Comparison of ENCODE assay signal across 9 cellular contexts in genomic region chr20:17963114-17963897, GRCh38. TPM values are rescaled to one million over a fixed set of nuclear protein-coding genes. Genes with fewer than 3 reads are reported as not detected.
DNase-seq lines count a peak whose midpoint lies in the region; ATAC-seq, FAIRE-seq and TF ChIP-seq lines count a peak whose summit lies in the region.
"Had no signal": no experiment of that assay in that cellular context is flagged by ENCODE, and none has a peak within 500 bp of the region (broad histone marks: within the 10 kb centered on the region; RNA-seq: fewer than 3 reads in every experiment).

No MANE protein-coding gene starts in this region.

- no peaks in the 10 kb centered on the region for H3K9me3 Mint-ChIP-seq in endothelial cell (ENCODE audit: unreplicated experiment)

- H2AFZ ChIP-seq in GM23248 (no peak overlapping the region), smooth muscle cell (ENCODE audit: low read depth) (no peak overlapping the region)

- WGBS in GM23248 (ENCODE audit: low coverage in 1 of 2, low lambda C conversion rate in 2 of 2, missing lambda C conversion rate in 2 of 2), 2 experiments, result 57% methylated on average over 9 of the region's 9 CpGs
- WGBS in smooth muscle cell (ENCODE audit: low lambda C conversion rate), result 82% methylated on average over 9 of the region's 9 CpGs

- TF ChIP-seq CTCF in RWPE2 (IDR thresholded peaks at IDR 0.05; ENCODE audit: poor library complexity, severe bottlenecking) (no peak), endothelial cell (IDR thresholded peaks at IDR 0.05; ENCODE audit: unreplicated experiment) (no peak), smooth muscle cell (IDR thresholded peaks at IDR 0.05; ENCODE audit: borderline replicate concordance, insufficient read depth, poor library complexity, severe bottlenecking) (no peak), D721Med (IDR thresholded peaks at IDR 0.05; ENCODE audit: insufficient read depth, missing control alignments) (no peak)

- H3F3A ChIP-seq in GM23248 (ENCODE audit: insufficient read depth), result peaks cover 70% of the 10 kb centered on the region
- H3F3A ChIP-seq in smooth muscle cell (ENCODE audit: low read depth), result peaks cover 25% of the 10 kb centered on the region

- H3K4me3 Mint-ChIP-seq in endothelial cell (ENCODE audit: unreplicated experiment), result no peak overlapping the region

- H3K9me2 ChIP-seq in GM23248 (ENCODE audit: insufficient read depth), result no peaks in the 10 kb centered on the region

- no peaks in the 10 kb centered on the region for H3K36me3 Mint-ChIP-seq in endothelial cell (ENCODE audit: low read depth, unreplicated experiment)

- peak overlapping the region; percentile 47 for H3K4me2 ChIP-seq in GM23248 (ENCODE audit: unreplicated experiment)
- H3K4me2 ChIP-seq in smooth muscle cell, result peak overlapping the region; percentile 27

- H3K4me1 Mint-ChIP-seq in endothelial cell (ENCODE audit: unreplicated experiment), result peaks cover 48% of the 10 kb centered on the region

- H4K20me1 ChIP-seq in GM23248 (ENCODE audit: insufficient read depth) (peaks cover 11% of the 10 kb centered on the region), smooth muscle cell (ENCODE audit: low read depth) (peaks cover 98% of the 10 kb centered on the region)

- H3K9me3 ChIP-seq in GM23248 (ENCODE audit: low read depth), result no peaks in the 10 kb centered on the region
- no peaks in the 10 kb centered on the region for H3K9me3 ChIP-seq in RWPE2 (ENCODE audit: severe bottlenecking)
- no peaks in the 10 kb centered on the region for H3K9me3 ChIP-seq in smooth muscle cell (replicated peaks; ENCODE audit: low read depth)

- H3K4me1 ChIP-seq in GM23248 (ENCODE audit: insufficient read depth) (peaks cover 78% of the 10 kb centered on the region), RWPE2 (ENCODE audit: insufficient read depth, poor library complexity, severe bottlenecking) (peaks cover 43% of the 10 kb centered on the region), smooth muscle cell (ENCODE audit: low read depth) (peaks cover 55% of the 10 kb centered on the region)

- peak overlapping the region; percentile 9 for H3K27ac Mint-ChIP-seq in endothelial cell (ENCODE audit: unreplicated experiment)

- H3K4me3 ChIP-seq in GM23248 (peak overlapping the region; percentile 19), RWPE2 (ENCODE audit: severe bottlenecking) (no peak overlapping the region), smooth muscle cell (no peak overlapping the region)

- H3K27me3 ChIP-seq in GM23248 (replicated peaks; ENCODE audit: insufficient read depth) (no peaks in the 10 kb centered on the region), RWPE2 (ENCODE audit: insufficient read depth, poor library complexity, severe bottlenecking) (no peaks in the 10 kb centered on the region), smooth muscle cell (ENCODE audit: low read depth) (no peaks in the 10 kb centered on the region)

- H3K9ac ChIP-seq in GM23248, result peak overlapping the region; percentile 35
- H3K9ac ChIP-seq in smooth muscle cell (ENCODE audit: low read depth), result no peak overlapping the region

- in situ Hi-C loops in GM23248 (cut with MboI), result no loop called here

- peaks cover 2% of the 10 kb centered on the region for H3K27me3 Mint-ChIP-seq in endothelial cell (ENCODE audit: unreplicated experiment)

- ATAC-seq in RWPE2 (ENCODE audit: low read depth), result no peak
- ATAC-seq: left colon had no signal

- H3K79me2 ChIP-seq in GM23248 (ENCODE audit: insufficient read depth) (peaks cover 100% of the 10 kb centered on the region), smooth muscle cell (ENCODE audit: low read depth) (peaks cover 99% of the 10 kb centered on the region)

- FAIRE-seq in D721Med (lab: Jason Lieb, UNC), result no peak

- peak overlapping the region; percentile 86 for H3K27ac ChIP-seq in GM23248
- peak overlapping the region; percentile 3 for H3K27ac ChIP-seq in RWPE2 (ENCODE audit: poor library complexity, severe bottlenecking)
- peak overlapping the region; percentile 99 for H3K27ac ChIP-seq in smooth muscle cell (ENCODE audit: low read depth)

- no peak for DNase-seq in GM23248
- DNase-seq in RWPE2 (ENCODE audit: low spot score), result no peak
- no peak for DNase-seq in endothelial cell (ENCODE audit: low spot score)
- DNase-seq in smooth muscle cell (lab: John Stamatoyannopoulos, UW; ENCODE audit: unreplicated experiment), result no peak
- DNase-seq in T-helper 9 cell, result no peak
- no peak for DNase-seq in CD1c-positive myeloid dendritic cell (ENCODE audit: extremely low spot score)
- DNase-seq in D721Med (ENCODE audit: insufficient read length, low spot score), result no peak
- DNase-seq: cortex of kidney, left colon had no signal

- H3K36me3 ChIP-seq in GM23248 (ENCODE audit: low read depth) (no peaks in the 10 kb centered on the region), RWPE2 (ENCODE audit: low read depth) (peaks cover 92% of the 10 kb centered on the region), smooth muscle cell (ENCODE audit: low read depth) (no peaks in the 10 kb centered on the region)

RNA-seq across cellular contexts. Expression of gene SNX5, which starts 5.3 kb away (rescaled TPM):
- total RNA-seq in GM23248 (2014; rRNA removed; shearing (Covaris generic)), result 65.2 and 67.0 TPM in 2 replicates
- polyA plus RNA-seq in GM23248 (2016; fragmentation: Nextera tagmentation; extraction: Ambion mirVana) (70.7 and 75.7 TPM in 2 replicates), smooth muscle cell (46.3 and 49.8 TPM in 2 replicates)
- total RNA-seq in endothelial cell (ENCODE audit: unreplicated experiment) (61.7 TPM), smooth muscle cell (92.3 and 100 TPM in 2 replicates)

RNA-seq across cellular contexts. Expression of gene MGME1, which starts 5.5 kb away (rescaled TPM):
- 4.6 and 5.6 TPM in 2 replicates for total RNA-seq in GM23248 (2014; rRNA removed; shearing (Covaris generic))
- polyA plus RNA-seq in GM23248 (2016; fragmentation: Nextera tagmentation; extraction: Ambion mirVana), result 10.4 and 11.5 TPM in 2 replicates
- total RNA-seq in endothelial cell (ENCODE audit: unreplicated experiment), result 17.5 TPM
- total RNA-seq in smooth muscle cell, result 16.0 and 18.3 TPM in 2 replicates
- 15.7 and 20.6 TPM in 2 replicates for polyA plus RNA-seq in smooth muscle cell

Comparison
In these comparisons a context has a peak if more than half of its experiments do, and no peak if none do; other contexts are left out.
1. H3K27ac ChIP-seq: peak in every context shown above with its lines; median percentile 99 in smooth muscle cell; 86 in GM23248; 3 in RWPE2.